In genomic region chrX:274904-275475, GRCh38 we compare ENCODE assay signal across 9 cellular contexts. TPM values are rescaled to one million over a fixed set of nuclear protein-coding genes. Genes with fewer than 3 reads are reported as not detected.
DNase-seq lines count a peak whose midpoint lies in the region; ATAC-seq and TF ChIP-seq lines count a peak whose summit lies in the region.
"Had no signal": no experiment of that assay in that cellular context is flagged by ENCODE, and none has a peak within 500 bp of the region (broad histone marks: within the 10 kb centered on the region; RNA-seq: fewer than 3 reads in every experiment).

No MANE protein-coding gene starts in this region.

- H3K4me3 Mint-ChIP-seq in activated naive CD4-positive, alpha-beta T cell treated with anti-CD3 and anti-CD28 coated beads for 36 hours: peak overlapping the region; percentile 45
- H3K4me3 Mint-ChIP-seq in memory B cell: peak overlapping the region; percentile 76
- H3K4me3 Mint-ChIP-seq in type B pancreatic cell: peak overlapping the region; percentile 78

- H3K9me3 Mint-ChIP-seq in activated naive CD4-positive, alpha-beta T cell treated with anti-CD3 and anti-CD28 coated beads for 36 hours: no peaks in the 10 kb centered on the region
- no peaks in the 10 kb centered on the region for H3K9me3 Mint-ChIP-seq in memory B cell
- no peaks in the 10 kb centered on the region for H3K9me3 Mint-ChIP-seq in type B pancreatic cell

- no peaks in the 10 kb centered on the region for H3K36me3 Mint-ChIP-seq in activated naive CD4-positive, alpha-beta T cell treated with anti-CD3 and anti-CD28 coated beads for 36 hours (ENCODE audit: low read depth)
- H3K36me3 Mint-ChIP-seq in memory B cell: no peaks in the 10 kb centered on the region
- H3K36me3 Mint-ChIP-seq in type B pancreatic cell: no peaks in the 10 kb centered on the region

- H3K4me1 Mint-ChIP-seq in activated naive CD4-positive, alpha-beta T cell treated with anti-CD3 and anti-CD28 coated beads for 36 hours (ENCODE audit: low read depth): peaks cover 15% of the 10 kb centered on the region
- H3K4me1 Mint-ChIP-seq in memory B cell: peaks cover 9% of the 10 kb centered on the region
- H3K4me1 Mint-ChIP-seq in type B pancreatic cell (ENCODE audit: unreplicated experiment): peaks cover 10% of the 10 kb centered on the region

- no peak overlapping the region for H3K27ac Mint-ChIP-seq in activated naive CD4-positive, alpha-beta T cell treated with anti-CD3 and anti-CD28 coated beads for 36 hours
- H3K27ac Mint-ChIP-seq in memory B cell (no peak overlapping the region), type B pancreatic cell (no peak overlapping the region)

- intact Hi-C loops in activated naive CD4-positive, alpha-beta T cell treated with anti-CD3 and anti-CD28 coated beads for 36 hours (cut with micrococcal nuclease): no loop called here

- no peaks in the 10 kb centered on the region for H3K27me3 Mint-ChIP-seq in activated naive CD4-positive, alpha-beta T cell treated with anti-CD3 and anti-CD28 coated beads for 36 hours (ENCODE audit: low read depth)
- H3K27me3 Mint-ChIP-seq in memory B cell: peaks cover 6% of the 10 kb centered on the region
- H3K27me3 Mint-ChIP-seq in type B pancreatic cell: no peaks in the 10 kb centered on the region

- CTCF ChIA-PET in activated naive CD4-positive, alpha-beta T cell treated with anti-CD3 and anti-CD28 coated beads for 36 hours (lab: Charles Lee): no interaction called here

- ATAC-seq in memory B cell (ENCODE audit: low read depth) (no peak), HG02981 (IDR thresholded peaks at IDR 0.05; ENCODE audit: unreplicated experiment) (no peak)

- no peak for DNase-seq in activated naive CD4-positive, alpha-beta T cell treated with anti-CD3 and anti-CD28 coated beads for 36 hours
- no peak for DNase-seq in activated naive CD4-positive, alpha-beta T cell treated with anti-CD3 and anti-CD28 coated beads, Interleukin-2, amount 50 U/mL, for 16 hours
- DNase-seq in ecto neural progenitor cell (ENCODE audit: low spot score) (peak; percentile 73), memory B cell (ENCODE audit: low spot score in 2 of 2) (no peak), type B pancreatic cell (ENCODE audit: extremely low spot score, unreplicated experiment) (no peak), activated gamma-delta T cell treated with Interleukin-2 at 50 U/mL for 16 hours (no peak), NCI-H1092 treated with DMSO at 0.1 percent for 48 hours (lab: John Stamatoyannopoulos, UW) (no peak)
- DNase-seq: NCI-H1436 had no signal

- TF ChIP-seq CTCF in type B pancreatic cell (conservative IDR thresholded peaks at IDR 0.05): no peak

RNA-seq across cellular contexts. Expression of gene PLCXD1, which starts 6.2 kb away (rescaled TPM):
- 10 to 100 TPM; 63.5 to 67.7 TPM for total RNA-seq in activated naive CD4-positive, alpha-beta T cell treated with anti-CD3 and anti-CD28 coated beads for 36 hours
- 47.5 and 54.8 TPM in 2 replicates for total RNA-seq in type B pancreatic cell (ENCODE audit: low replicate concordance)

RNA-seq across cellular contexts. Expression of gene GTPBP6, which starts 43.6 kb away (rescaled TPM):
- total RNA-seq in activated naive CD4-positive, alpha-beta T cell treated with anti-CD3 and anti-CD28 coated beads for 36 hours: 10 to 100 TPM; 63.4 to 64.6 TPM
- 45.7 and 53.5 TPM in 2 replicates for total RNA-seq in type B pancreatic cell (ENCODE audit: low replicate concordance)
